ENCODE assay signal across 8 cellular contexts in genomic region chr1:11099310-11100148, GRCh38. TPM values are rescaled to one million over a fixed set of nuclear protein-coding genes. Genes with fewer than 3 reads are reported as not detected.
DNase-seq lines count a peak whose midpoint lies in the region; ATAC-seq and TF ChIP-seq lines count a peak whose summit lies in the region.

Gene EXOSC10 (minus strand): TSS chr1:11099869. CDS start chr1:11099831, 38 bp downstream.

- peak within 1 kb of the TSS; percentile 89 to 96 for H3K27ac Mint-ChIP-seq in T-cell

- H3K27me3 ChIP-seq in trophoblast cell (ENCODE audit: insufficient read depth, low read length), result no peaks in the 10 kb centered on the region
- H3K27me3 ChIP-seq in tibial nerve, result no peaks in the 10 kb centered on the region

- peaks cover 9% of the 10 kb centered on the region for H3K79me1 ChIP-seq in trophoblast cell (ENCODE audit: low read length)

- CTCF ChIA-PET in T-cell (lab: Charles Lee), result interaction anchor here (0.5 to 2.7 kb wide), 4 partner anchors 12 to 90 kb away, joined by 3 to 17 read pairs (median 5); no protein-coding TSS in a partner anchor

- peak within 1 kb of the TSS; percentile 97 for H3K4ac ChIP-seq in trophoblast cell (ENCODE audit: low read depth, low read length)

- peak within 1 kb of the TSS; percentile 93 for H3K9ac ChIP-seq in trophoblast cell (ENCODE audit: low read length)

- peak within 1 kb of the TSS; percentile 73 for H2AK5ac ChIP-seq in trophoblast cell (ENCODE audit: low read length)

- ATAC-seq in HG02763 (IDR thresholded peaks at IDR 0.05; ENCODE audit: unreplicated experiment) (peak; percentile 88), T-cell (replicated peaks in 1 of 4) (peak; percentile 98 to 99 (median 98))

- WGBS in adipose tissue, 3 donors, result 0 to 1% (median 1%) methylated on average over 70 to 78 of the region's 78 CpGs
- WGBS in trophoblast cell (ENCODE audit: extremely low coverage, insufficient coverage, insufficient read length), result no CpG with 5 or more reads among the region's 78 CpGs
- 1% methylated on average over 27 to 50 of the region's 78 CpGs for WGBS in tibial nerve, 2 donors

- H3K36me3 Mint-ChIP-seq in T-cell, result peaks cover 4% of the 10 kb centered on the region

- peaks cover 10 to 23% (median 19%) of the 10 kb centered on the region in 3 donors for H3K4me1 Mint-ChIP-seq in T-cell

- intact Hi-C loops in cardiac septum (cut with DNase I), result loop anchor here (1.0 kb wide), 1 partner anchor 39 kb away; the partner anchor contains the start of gene SRM

- H3K27ac ChIP-seq in adipose tissue (ENCODE audit: low read depth, low read length), result no peak within 1 kb of the TSS
- H3K27ac ChIP-seq in trophoblast cell (ENCODE audit: low read depth, low read length), result peak within 1 kb of the TSS; percentile 73
- H3K27ac ChIP-seq in tibial nerve, result peak within 1 kb of the TSS; percentile 35 to 92 (median 86)

- H3K4me3 ChIP-seq in trophoblast cell (ENCODE audit: low read depth, low read length), result peak within 1 kb of the TSS; percentile 94
- peak within 1 kb of the TSS; percentile 72 to 98 (median 83) for H3K4me3 ChIP-seq in tibial nerve

- peak within 1 kb of the TSS; percentile 90 to 96 (median 90) for H3K4me3 Mint-ChIP-seq in T-cell

- H2BK5ac ChIP-seq in trophoblast cell (ENCODE audit: low read depth, low read length, poor library complexity), result peak within 1 kb of the TSS; percentile 80

- H2BK12ac ChIP-seq in trophoblast cell (ENCODE audit: low read length), result no peak within 1 kb of the TSS

- TF ChIP-seq POLR2A in GM10847 (IDR thresholded peaks at IDR 0.05; ENCODE audit: extremely low read depth, insufficient read length) (peak; percentile 70), tibial nerve (IDR thresholded peaks at IDR 0.05) (peak; percentile 22 to 67)

- H3K9me3 ChIP-seq in trophoblast cell (ENCODE audit: insufficient read depth, low read depth, low read length), result no peaks in the 10 kb centered on the region
- no peaks in the 10 kb centered on the region for H3K9me3 ChIP-seq in tibial nerve

- peak within 1 kb of the TSS; percentile 94 for H4K91ac ChIP-seq in trophoblast cell (ENCODE audit: low read depth, low read length)

- POLR2A ChIA-PET in T-cell (lab: Charles Lee), result interaction anchor here in 1 of 2 donors (0.7 to 0.8 kb wide), 3 partner anchors 18 to 808 kb away, joined by 3 to 5 read pairs (median 4); no protein-coding TSS in a partner anchor

- peak; percentile 65 to 83 for TF ChIP-seq EP300 in tibial nerve (IDR thresholded peaks at IDR 0.05)

- no peak for TF ChIP-seq CTCF in tibial nerve (IDR thresholded peaks at IDR 0.05)

- H2AFZ ChIP-seq in trophoblast cell (ENCODE audit: insufficient read depth, low read length, poor library complexity), result peak within 1 kb of the TSS; percentile 90

- H3K36me3 ChIP-seq in trophoblast cell (ENCODE audit: control insufficient read depth in 1 of 2, insufficient read depth in 2 of 2, low read length in 2 of 2) (peaks cover 20 to 23% of the 10 kb centered on the region in 2 experiments), tibial nerve (peaks cover 0 to 30% (median 17%) of the 10 kb centered on the region in 3 donors)

- peak within 1 kb of the TSS; percentile 85 for H4K12ac ChIP-seq in trophoblast cell (ENCODE audit: low read depth, low read length)

- peak within 1 kb of the TSS; percentile 87 for H2BK120ac ChIP-seq in trophoblast cell (ENCODE audit: insufficient read depth, low read length, poor library complexity)

- no peaks in the 10 kb centered on the region for H3K27me3 Mint-ChIP-seq in T-cell

- H3K18ac ChIP-seq in trophoblast cell (ENCODE audit: low read length), result peak within 1 kb of the TSS; percentile 85

- peak within 1 kb of the TSS; percentile 81 for H3K4me2 ChIP-seq in trophoblast cell (ENCODE audit: low read length)

- no peaks in the 10 kb centered on the region for H3K9me3 Mint-ChIP-seq in T-cell

- H3K4me1 ChIP-seq in trophoblast cell (ENCODE audit: control insufficient read depth in 1 of 2, insufficient read depth in 2 of 2, low read length in 2 of 2) (peaks cover 0 to 2% of the 10 kb centered on the region in 2 experiments), tibial nerve (peaks cover 0 to 22% (median 11%) of the 10 kb centered on the region in 4 donors)

- H3K23ac ChIP-seq in trophoblast cell (ENCODE audit: low read length), result no peak within 1 kb of the TSS

- H3K14ac ChIP-seq in trophoblast cell (ENCODE audit: low read length), result peak within 1 kb of the TSS; percentile 91

- peak within 1 kb of the TSS; percentile 87 for H4K8ac ChIP-seq in trophoblast cell (ENCODE audit: low read depth, low read length)

- peaks cover 5% of the 10 kb centered on the region for H3K79me2 ChIP-seq in trophoblast cell (ENCODE audit: control insufficient read depth, insufficient read depth, low read length, poor library complexity)

- peak; percentile 87 for DNase-seq in NCI-H1436 (lab: John Stamatoyannopoulos, UW)
- DNase-seq in T-cell, result peak; percentile 85 to 96 (median 93)
- DNase-seq in cardiac septum (ENCODE audit: low spot score), result peak; percentile 97
- DNase-seq in trophoblast cell, result peak; percentile 89 to 97
- peak; percentile 92 for DNase-seq in tibial nerve (ENCODE audit: low spot score in 2 of 2)

RNA-seq across cellular contexts. Expression of gene EXOSC10, which starts in this region (rescaled TPM):
- total RNA-seq in T-cell (10 to 100 TPM; 72.5 to 85.2 (median 82.1) TPM), cardiac septum (22.5 TPM), tibial nerve (100 to 1,000 TPM in 3 of 4 donors, 10 to 100 TPM in 1; 96.1 to 181 (median 127) TPM)
- polyA plus RNA-seq in adipose tissue, result 10 to 100 TPM; 21.2 to 31.6 (median 25.1) TPM
- 63.5 and 66.1 TPM in 2 replicates for polyA plus RNA-seq in trophoblast cell (2013)
